8 cellular contexts compared by ENCODE assay signal in genomic region chr3:156642750-156643728, GRCh38. TPM values are rescaled to one million over a fixed set of nuclear protein-coding genes. Genes with fewer than 3 reads are reported as not detected.
A peak's percentile ranks its signal among the peaks of the same experiment; 100 is the strongest.
DNase-seq lines count a peak whose midpoint lies in the region; ATAC-seq and TF ChIP-seq lines count a peak whose summit lies in the region.

No MANE protein-coding gene starts in this region.

- no peak for TF ChIP-seq CTCF in fibroblast of pulmonary artery (IDR thresholded peaks at IDR 0.05; ENCODE audit: low read length, missing control alignments)

- H3K4me1 ChIP-seq in ACC112 (ENCODE audit: control insufficient read depth, insufficient read depth, low read length, unreplicated experiment) (peaks cover 11% of the 10 kb centered on the region), Karpas-422 (ENCODE audit: low read length) (peaks cover 21% of the 10 kb centered on the region)

- H3K9ac ChIP-seq in Karpas-422 (ENCODE audit: low read length), result peak overlapping the region; percentile 25

- intact Hi-C loops in posterior vena cava (cut with DNase I), result no loop called here

- DNase-seq in Karpas-422 (no peak), fibroblast of pulmonary artery (ENCODE audit: low read depth) (peak; percentile 33), SHP77 treated with DMSO at 0.1 percent for 48 hours (lab: John Stamatoyannopoulos, UW) (no peak), posterior vena cava (ENCODE audit: low spot score) (no peak), NCI-H1092 (lab: John Stamatoyannopoulos, UW) (no peak)

- H3K36me3 ChIP-seq in ACC112 (ENCODE audit: insufficient read depth, low read length), result 0 out of 2 replicates have a peak, but pooled peaks cover 3% of the 10 kb centered on the region
- H3K36me3 ChIP-seq in Karpas-422 (ENCODE audit: insufficient read depth, low read length), result no peaks in the 10 kb centered on the region

- H3K9me3 ChIP-seq in Karpas-422 (ENCODE audit: low read length), result no peaks in the 10 kb centered on the region

- H3K27ac ChIP-seq in ACC112 (ENCODE audit: low read depth, low read length), result no peak overlapping the region
- H3K27ac ChIP-seq in Karpas-422 (ENCODE audit: low read length), result no peak overlapping the region

- H4K20me1 ChIP-seq in Karpas-422 (ENCODE audit: insufficient read depth, low read depth, low read length), result no peaks in the 10 kb centered on the region

- H3K4me2 ChIP-seq in Karpas-422 (ENCODE audit: low read depth, low read length, poor library complexity, severe bottlenecking), result peak overlapping the region; percentile 47

- no peaks in the 10 kb centered on the region for H3K79me2 ChIP-seq in ACC112 (ENCODE audit: control insufficient read depth, insufficient read depth, low read length, unreplicated experiment)
- no peaks in the 10 kb centered on the region for H3K79me2 ChIP-seq in Karpas-422 (ENCODE audit: low read length)

- H3K4me3 ChIP-seq in ACC112 (ENCODE audit: low read depth, low read length), result no peak overlapping the region
- H3K4me3 ChIP-seq in Karpas-422 (ENCODE audit: low read length), result peak overlapping the region; percentile 15; the same call in 1 of the 2 replicates
- no peak overlapping the region for H3K4me3 ChIP-seq in fibroblast of pulmonary artery (replicated peaks; ENCODE audit: low read depth, low read length)

- ATAC-seq in GM19043 (IDR thresholded peaks at IDR 0.05; ENCODE audit: low read depth, unreplicated experiment), result peak; percentile 13
- no peak for ATAC-seq in GM18867 (IDR thresholded peaks at IDR 0.05; ENCODE audit: unreplicated experiment)

- peak overlapping the region; percentile 30 for H2AFZ ChIP-seq in ACC112 (ENCODE audit: low read length, unreplicated experiment)
- peak overlapping the region; percentile 48; the same call in 1 of the 2 replicates for H2AFZ ChIP-seq in Karpas-422 (ENCODE audit: low read length)

- H3K27me3 ChIP-seq in ACC112 (ENCODE audit: insufficient read depth, low read length) (no peaks in the 10 kb centered on the region), Karpas-422 (ENCODE audit: low read length) (no peaks in the 10 kb centered on the region)

- H3K9me2 ChIP-seq in Karpas-422 (replicated peaks; ENCODE audit: insufficient read depth, low read length), result no peaks in the 10 kb centered on the region

RNA-seq across cellular contexts. Expression of gene TIPARP, which starts 31.4 kb away (rescaled TPM):
- total RNA-seq in Karpas-422 (2014; rRNA removed; shearing (Covaris generic); ENCODE audit: low replicate concordance), result 9.5 and 20.4 TPM in 2 replicates
- 10 to 100 TPM; 26.5 to 30.2 TPM for total RNA-seq in posterior vena cava
